ENCODE assay signal across 22 cellular contexts in the genomic region with DNA sequence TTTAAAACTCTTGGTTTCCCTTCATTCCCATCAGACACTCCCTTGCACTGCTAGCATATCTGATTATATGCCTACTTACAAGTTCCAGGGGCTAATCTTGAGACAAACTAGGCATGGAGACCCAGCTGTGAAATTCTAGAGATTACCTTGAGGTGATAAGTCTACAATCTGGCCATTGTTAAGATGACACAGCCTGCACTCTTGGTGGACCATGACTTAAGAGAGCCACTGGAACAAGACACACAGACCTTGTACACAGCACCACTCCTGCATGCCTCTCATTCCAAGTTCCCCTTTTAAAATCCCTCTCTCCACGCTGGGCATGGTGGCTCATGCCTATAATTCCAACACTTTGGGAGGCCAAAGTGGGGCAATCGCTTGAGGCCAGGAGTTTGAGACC.
"Had no signal": no experiment of that assay in that cellular context is flagged by ENCODE, and none has a peak within 500 bp of the region (broad histone marks: within the 10 kb centered on the region; RNA-seq: fewer than 3 reads in every experiment).

No MANE protein-coding gene starts in this region.

- ATAC-seq: activated naive CD4-positive, alpha-beta T cell treated with anti-CD3 and anti-CD28 coated beads, Interleukin-2, amount 50 U/mL, for 72 hours; left lobe of liver had no signal

- H3K27me3 ChIP-seq: adrenal gland, right atrium auricular region, thyroid gland had no signal

- DNase-seq: activated CD4-positive, alpha-beta T cell treated with anti-CD3 and anti-CD28 coated beads, Interleukin-2, amount 50 U/mL, for 4 hours; activated gamma-delta T cell treated with Interleukin-2 at 50 U/mL for 16 hours; adrenal gland; cerebellar nuclear complex; cortex of kidney; kidney; nephron progenitor cell; nucleus accumbens; stimulated activated CD4-positive, alpha-beta T cell treated with anti-CD3 and anti-CD28 coated beads, Interleukin-12 subunit alpha, Interleukin-12 subunit beta, amount 100 ng/mL, for 4 hours; stimulated activated CD4-positive, alpha-beta T cell treated with anti-CD3 and anti-CD28 coated beads, Interleukin-1b, Interleukin-23, amount 100 ng/mL, for 48 hours; stimulated activated naive CD4-positive, alpha-beta T cell treated with Interleukin-2 at 50 U/mL for 16 hours; thyroid gland had no signal

- H3K4me1 ChIP-seq: adrenal gland, prostate gland, right atrium auricular region, thyroid gland had no signal

- H3K27ac Mint-ChIP-seq: activated naive CD4-positive, alpha-beta T cell treated with anti-CD3 and anti-CD28 coated beads, Interleukin-2, amount 50 U/mL, for 72 hours; mesothelial cell of epicardium; nephron progenitor cell had no signal

- H3K4me3 ChIP-seq: adrenal gland, lung, prostate gland, right atrium auricular region, thyroid gland had no signal

- FAIRE-seq: astrocyte, bronchial epithelial cell, frontal cortex, kidney, TTC549 had no signal

- H3K4me1 Mint-ChIP-seq: mesothelial cell of epicardium, nephron progenitor cell had no signal

- H3K36me3 ChIP-seq: adrenal gland, prostate gland, right atrium auricular region, thyroid gland had no signal

- H3K36me3 Mint-ChIP-seq: mesothelial cell of epicardium had no signal

- H3K4me3 Mint-ChIP-seq: mesothelial cell of epicardium, nephron progenitor cell had no signal

- H3K9me3 Mint-ChIP-seq: mesothelial cell of epicardium, nephron progenitor cell had no signal

- H3K9me3 ChIP-seq: adrenal gland, prostate gland, right atrium auricular region, thyroid gland had no signal

- H3K27ac ChIP-seq: adrenal gland, prostate gland, right atrium auricular region, thyroid gland had no signal
